In genomic region chr13:45817833-45818232, GRCh38 we compare ENCODE assay signal across 20 cellular contexts. TPM values are rescaled to one million over a fixed set of nuclear protein-coding genes. Genes with fewer than 3 reads are reported as not detected.
DNase-seq lines count a peak whose midpoint lies in the region; ATAC-seq, FAIRE-seq and TF ChIP-seq lines count a peak whose summit lies in the region.
"Had no signal": no experiment of that assay in that cellular context is flagged by ENCODE, and none has a peak within 500 bp of the region (broad histone marks: within the 10 kb centered on the region; RNA-seq: fewer than 3 reads in every experiment).

No MANE protein-coding gene starts in this region.

- TF ChIP-seq EP300 in HepG2 (IDR thresholded peaks at IDR 0.05; ENCODE audit: low read depth in 2 of 2, low read length in 2 of 2) (no peak), HepG2 (CRISPR knock-in tag; IDR thresholded peaks at IDR 0.05; ENCODE audit: borderline replicate concordance) (no peak)

- H3K27me3 ChIP-seq in HepG2 (ENCODE audit: control insufficient read depth in 1 of 2, insufficient read depth in 2 of 2, low read length in 2 of 2) = peaks cover 4 to 13% of the 10 kb centered on the region in 2 experiments; a peak in 3 of 5 replicates
- H3K27me3 ChIP-seq in right lobe of liver = no peaks in the 10 kb centered on the region
- no peaks in the 10 kb centered on the region for H3K27me3 ChIP-seq in uterus

- H3K36me3 Mint-ChIP-seq in effector memory CD8-positive, alpha-beta T cell (ENCODE audit: insufficient read depth) = no peaks in the 10 kb centered on the region
- H3K36me3 Mint-ChIP-seq: activated naive CD8-positive, alpha-beta T cell treated with anti-CD3 and anti-CD28 coated beads for 36 hours had no signal

- H3K4me3 ChIP-seq in HepG2 (replicated peaks in 1 of 3; ENCODE audit: insufficient read depth in 1 of 3, low read depth in 2 of 3, low read length in 3 of 3) (no peak overlapping the region), right lobe of liver (no peak overlapping the region), retinal pigment epithelial cell (ENCODE audit: low read length) (no peak overlapping the region), uterus (no peak overlapping the region)

- no peak overlapping the region for H3K4me3 Mint-ChIP-seq in effector memory CD8-positive, alpha-beta T cell
- H3K4me3 Mint-ChIP-seq: activated naive CD8-positive, alpha-beta T cell treated with anti-CD3 and anti-CD28 coated beads for 36 hours; nephron progenitor cell; T-helper 2 cell treated with Interferon-gamma antibody and Interleukin-4, amounts not matched to agents 5 μg/mL and 100 μg/mL, for 36 hours had no signal

- no peak overlapping the region for H3K27ac Mint-ChIP-seq in effector memory CD8-positive, alpha-beta T cell
- H3K27ac Mint-ChIP-seq: activated naive CD8-positive, alpha-beta T cell treated with anti-CD3 and anti-CD28 coated beads for 36 hours; nephron progenitor cell; T-helper 2 cell treated with Interferon-gamma antibody and Interleukin-4, amounts not matched to agents 5 μg/mL and 100 μg/mL, for 36 hours had no signal

- H3K4me1 ChIP-seq in HepG2 (ENCODE audit: insufficient read depth, low read length) (no peaks in the 10 kb centered on the region), right lobe of liver (no peaks in the 10 kb centered on the region), uterus (no peaks in the 10 kb centered on the region)

- no peak for TF ChIP-seq POLR2A in HepG2 (IDR thresholded peaks at IDR 0.05; ENCODE audit: insufficient read depth in 1 of 2, low read depth in 2 of 2, low read length in 2 of 2)
- TF ChIP-seq POLR2A in right lobe of liver (IDR thresholded peaks at IDR 0.05) = no peak
- TF ChIP-seq POLR2A in uterus (IDR thresholded peaks at IDR 0.05) = no peak

- peaks cover 10 to 14% of the 10 kb centered on the region in 2 donors for H3K27me3 Mint-ChIP-seq in effector memory CD8-positive, alpha-beta T cell
- H3K27me3 Mint-ChIP-seq: activated naive CD8-positive, alpha-beta T cell treated with anti-CD3 and anti-CD28 coated beads for 36 hours had no signal

- no peak for TF ChIP-seq RAD21 in HepG2 (CRISPR knock-in tag; IDR thresholded peaks at IDR 0.05)

- ATAC-seq in HepG2 (no peak), right lobe of liver (no peak), HG03378 (IDR thresholded peaks at IDR 0.05; ENCODE audit: unreplicated experiment) (no peak)
- no peak for ATAC-seq in effector memory CD8-positive, alpha-beta T cell (replicated peaks)

- no peak for FAIRE-seq in HepG2 (lab: Jason Lieb, UNC)
- FAIRE-seq: islet of Langerhans had no signal

- no TSS peak for BruUV-seq in HepG2 (replicated peaks; lab: Mats Ljungman, UMichigan)

- H4K20me1 ChIP-seq in HepG2 (ENCODE audit: insufficient read depth, low read length) = no peaks in the 10 kb centered on the region

- DNase-seq in HepG2 (ENCODE audit: low spot score) (no peak), right lobe of liver (no peak), OCI-M1 (lab: John Stamatoyannopoulos, UW) (peak; percentile 16), dermis blood vessel endothelial cell (peak; percentile 32), retinal pigment epithelial cell (ENCODE audit: low read depth) (no peak), uterus (no peak)
- no peak for DNase-seq in effector memory CD8-positive, alpha-beta T cell
- DNase-seq: activated CD4-positive, alpha-beta T cell treated with anti-CD3 and anti-CD28 coated beads for 4 hours; activated naive CD8-positive, alpha-beta T cell treated with anti-CD3 and anti-CD28 coated beads for 36 hours; activated T-cell treated with anti-CD3 and anti-CD28 coated beads, Interleukin-2, amount 50 U/mL, for 1 hour; central memory CD4-positive, alpha-beta T cell; NCI-H1048; NCI-H2171; NCI-H82; nephron progenitor cell; retina had no signal

- H3K9me3 ChIP-seq in HepG2 (ENCODE audit: low read length) (no peaks in the 10 kb centered on the region), right lobe of liver (no peaks in the 10 kb centered on the region), uterus (no peaks in the 10 kb centered on the region)

- H3K4me1 Mint-ChIP-seq in effector memory CD8-positive, alpha-beta T cell (ENCODE audit: low read depth in 2 of 2) = no peaks in the 10 kb centered on the region
- H3K4me1 Mint-ChIP-seq: activated naive CD8-positive, alpha-beta T cell treated with anti-CD3 and anti-CD28 coated beads for 36 hours had no signal

- CTCF ChIA-PET in HepG2 (lab: Yijun Ruan, JAX; ENCODE audit: low intra/inter-chr PET ratio, low total read pairs) = no interaction called here

- in situ Hi-C loops in HepG2 (cut with HindIII; ENCODE audit: extremely low pct_ligation_motif_present, low pct_unique_long_range_greater_than_20kb) = no loop called here

- H3K79me2 ChIP-seq in HepG2 (ENCODE audit: insufficient read depth, low read length) = no peaks in the 10 kb centered on the region

- intact Hi-C loops in HepG2 (cut with micrococcal nuclease; ENCODE audit: unreplicated experiment) (no loop called here), right lobe of liver (cut with DNase I) (no loop called here), uterus (cut with DNase I; ENCODE audit: low total_unique reads) (no loop called here)

- POLR2A ChIA-PET in HepG2 (lab: Yijun Ruan, JAX) = no interaction called here

- WGBS in HepG2 (ENCODE audit: low lambda C conversion rate) = 8% methylated on average over 2 of the region's 2 CpGs
- WGBS in right lobe of liver (ENCODE audit: insufficient coverage, low coverage, low lambda C conversion rate, missing lambda C conversion rate) = 51% methylated on average over 2 of the region's 2 CpGs

- H3K4me2 ChIP-seq in HepG2 (ENCODE audit: low read depth, low read length) = no peak overlapping the region

- no peaks in the 10 kb centered on the region for H3K9me3 Mint-ChIP-seq in effector memory CD8-positive, alpha-beta T cell
- H3K9me3 Mint-ChIP-seq: activated naive CD8-positive, alpha-beta T cell treated with anti-CD3 and anti-CD28 coated beads for 36 hours; T-helper 2 cell treated with Interferon-gamma antibody and Interleukin-4, amounts not matched to agents 5 μg/mL and 100 μg/mL, for 36 hours had no signal

- peak; percentile 21; the same call in 1 of the 2 replicates for TF ChIP-seq CTCF in HepG2 (CRISPR knock-in tag; IDR thresholded peaks at IDR 0.05)
- TF ChIP-seq CTCF in right lobe of liver (IDR thresholded peaks at IDR 0.05) = no peak
- peak; percentile 39 for TF ChIP-seq CTCF in retinal pigment epithelial cell (conservative IDR thresholded peaks at IDR 0.05; ENCODE audit: low read depth, low read length)
- TF ChIP-seq CTCF in uterus (IDR thresholded peaks at IDR 0.05) = no peak

- no peaks in the 10 kb centered on the region for H3K36me3 ChIP-seq in HepG2 (replicated peaks in 1 of 2; ENCODE audit: control insufficient read depth in 1 of 2, insufficient read depth in 2 of 2, low read length in 2 of 2)
- H3K36me3 ChIP-seq in right lobe of liver = no peaks in the 10 kb centered on the region
- no peaks in the 10 kb centered on the region for H3K36me3 ChIP-seq in uterus

- no peak overlapping the region for H3K9ac ChIP-seq in HepG2 (ENCODE audit: insufficient read depth, low read depth, low read length)

- H3K27ac ChIP-seq in HepG2 (ENCODE audit: extremely low read length, insufficient read depth, low read length) (no peak overlapping the region), right lobe of liver (no peak overlapping the region), uterus (no peak overlapping the region)

- no peak overlapping the region for H2AFZ ChIP-seq in HepG2 (ENCODE audit: low read length)

RNA-seq across cellular contexts. Expression of gene SIAH3, which starts 33.7 kb away (rescaled TPM):
- total RNA-seq in HepG2 (2016; rRNA removed; fragmentation: Illumina TruSeq; extraction: Trizol) (not detected in 2 replicates), right lobe of liver (not detected), dermis blood vessel endothelial cell (under 0.01 TPM in 1 of 2 replicates, not detected in the other), uterus (1 to 10 TPM in 1 of 4 donors, under 1 TPM in 3; under 0.01 to 4.6 (median 0.09) TPM)
- not detected in 2 replicates for total RNA-seq in HepG2 (2016; cell fraction: cytosol; rRNA removed; fragmentation: Illumina TruSeq; extraction: Trizol; ENCODE audit: low read depth)
- not detected in 2 replicates for total RNA-seq in HepG2 (2016; cell fraction: insoluble cytoplasmic fraction; rRNA removed; fragmentation: Illumina TruSeq; extraction: Trizol)
- total RNA-seq in HepG2 (2016; cell fraction: membrane; rRNA removed; fragmentation: Illumina TruSeq; extraction: Trizol) = not detected in 2 replicates
- total RNA-seq in HepG2 (2016; cell fraction: nucleus; rRNA removed; fragmentation: Illumina TruSeq; extraction: Trizol) = not detected in 2 replicates
- not detected in 2 replicates for polyA plus RNA-seq in HepG2 (2011; rRNA removed)
- polyA plus RNA-seq in HepG2 (2011; cell fraction: cytosol; rRNA removed) = not detected in 2 replicates
- polyA plus RNA-seq in HepG2 (2011; cell fraction: nucleus; rRNA removed) = not detected in 2 replicates
- polyA plus RNA-seq in HepG2 (2012) = 0.01 TPM in 1 of 2 replicates, not detected in the other
- not detected in 2 replicates for polyA plus RNA-seq in HepG2 (2016; cell fraction: cytosol; fragmentation: Illumina TruSeq; extraction: Trizol; ENCODE audit: low read depth)
- polyA plus RNA-seq in HepG2 (2016; cell fraction: insoluble cytoplasmic fraction; fragmentation: Illumina TruSeq; extraction: Trizol; ENCODE audit: low read depth) = not detected in 2 replicates
- polyA plus RNA-seq in HepG2 (2016; cell fraction: membrane; fragmentation: Illumina TruSeq; extraction: Trizol; ENCODE audit: low read depth) = not detected in 2 replicates
- polyA plus RNA-seq in HepG2 (2016; cell fraction: nucleus; fragmentation: Illumina TruSeq; extraction: Trizol; ENCODE audit: insufficient read depth, low read depth) = not detected in 2 replicates
- not detected in 2 replicates for polyA minus RNA-seq in HepG2 (2011; rRNA and poly(A)+ RNA removed; ENCODE audit: low replicate concordance)
- not detected in 2 replicates for polyA minus RNA-seq in HepG2 (2011; cell fraction: cytosol; rRNA and poly(A)+ RNA removed)
- not detected in 2 replicates for polyA minus RNA-seq in HepG2 (2011; cell fraction: nucleus; rRNA and poly(A)+ RNA removed)
- total RNA-seq: mesenteric fat pad had no signal

Comparison
In these comparisons a context has a peak if more than half of its experiments do, and no peak if none do; other contexts are left out.
1. CTCF ChIP-seq: peak in HepG2 (single experiment) and retinal pigment epithelial cell (single experiment); none in right lobe of liver (0 of 4) and uterus (0 of 4).
2. DNase-seq: peak in OCI-M1 (single experiment) and dermis blood vessel endothelial cell (single experiment); none in HepG2 (single experiment), right lobe of liver (0 of 3), retinal pigment epithelial cell (single experiment), uterus (0 of 2) and effector memory CD8-positive, alpha-beta T cell (0 of 3).